1 cellular context compared by ENCODE assay signal in genomic region chr15:84883916-84884781, GRCh38.
A peak's percentile ranks its signal among the peaks of the same experiment; 100 is the strongest.
TF ChIP-seq lines count a peak whose summit lies in the region.

A gene with protein sequence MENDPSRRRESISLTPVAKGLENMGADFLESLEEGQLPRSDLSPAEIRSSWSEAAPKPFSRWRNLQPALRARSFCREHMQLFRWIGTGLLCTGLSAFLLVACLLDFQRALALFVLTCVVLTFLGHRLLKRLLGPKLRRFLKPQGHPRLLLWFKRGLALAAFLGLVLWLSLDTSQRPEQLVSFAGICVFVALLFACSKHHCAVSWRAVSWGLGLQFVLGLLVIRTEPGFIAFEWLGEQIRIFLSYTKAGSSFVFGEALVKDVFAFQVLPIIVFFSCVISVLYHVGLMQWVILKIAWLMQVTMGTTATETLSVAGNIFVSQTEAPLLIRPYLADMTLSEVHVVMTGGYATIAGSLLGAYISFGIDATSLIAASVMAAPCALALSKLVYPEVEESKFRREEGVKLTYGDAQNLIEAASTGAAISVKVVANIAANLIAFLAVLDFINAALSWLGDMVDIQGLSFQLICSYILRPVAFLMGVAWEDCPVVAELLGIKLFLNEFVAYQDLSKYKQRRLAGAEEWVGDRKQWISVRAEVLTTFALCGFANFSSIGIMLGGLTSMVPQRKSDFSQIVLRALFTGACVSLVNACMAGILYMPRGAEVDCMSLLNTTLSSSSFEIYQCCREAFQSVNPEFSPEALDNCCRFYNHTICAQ (plus strand): TSS chr15:84884662. CDS start chr15:84887761, 3,099 bp downstream.

TF ChIP-seq in HEK293, 187 proteins besides CTCF, POLR2A, EP300 and RAD21:
- TF ChIP-seq SCRT2 (tag by site-specific recombination; IDR thresholded peaks at IDR 0.05) (no peak), ZNF335 (tag by site-specific recombination; conservative IDR thresholded peaks at IDR 0.05) (peak; percentile 33; the same call in 1 of the 2 replicates)
